ENCODE assay signal across 8 cellular contexts in genomic region chr9:118059520-118060278, GRCh38.
DNase-seq lines count a peak whose midpoint lies in the region; TF ChIP-seq lines count a peak whose summit lies in the region.

No MANE protein-coding gene starts in this region.

- H3K4me3 Mint-ChIP-seq in activated CD4-positive, alpha-beta T cell treated with anti-CD3 and anti-CD28 coated beads, Interleukin-2, amount 10 ng/mL, durations not matched to agents 24 days and 14 days = no peak overlapping the region
- H3K4me3 Mint-ChIP-seq in endothelial cell (ENCODE audit: unreplicated experiment) (no peak overlapping the region), progenitor cell of endocrine pancreas (ENCODE audit: low read depth) (no peak overlapping the region)

- intact Hi-C loops in activated CD4-positive, alpha-beta T cell treated with anti-CD3 and anti-CD28 coated beads, Interleukin-2, amount 10 ng/mL, durations not matched to agents 24 days and 14 days (cut with micrococcal nuclease) = no loop called here

- H3K27me3 Mint-ChIP-seq in activated CD4-positive, alpha-beta T cell treated with anti-CD3 and anti-CD28 coated beads, Interleukin-2, amount 10 ng/mL, durations not matched to agents 24 days and 14 days = no peaks in the 10 kb centered on the region
- H3K27me3 Mint-ChIP-seq in endothelial cell (ENCODE audit: unreplicated experiment) (no peaks in the 10 kb centered on the region), progenitor cell of endocrine pancreas (no peaks in the 10 kb centered on the region)

- peak; percentile 69 for DNase-seq in activated CD4-positive, alpha-beta T cell treated with anti-CD3 and anti-CD28 coated beads, Interleukin-2, amount 10 ng/mL, durations not matched to agents 24 days and 14 days
- no peak for DNase-seq in activated CD4-positive, alpha-beta T cell treated with anti-CD3 and anti-CD28 coated beads for 1 hour
- DNase-seq in NCI-H69 (lab: John Stamatoyannopoulos, UW) (peak; percentile 42), endothelial cell (ENCODE audit: low spot score) (peak; percentile 39), progenitor cell of endocrine pancreas (ENCODE audit: low spot score, unreplicated experiment) (peak; percentile 22), germinal center (ENCODE audit: low spot score) (no peak), GM13976 (ENCODE audit: low spot score) (no peak), COLO829 (ENCODE audit: low spot score) (no peak)

- H3K27ac Mint-ChIP-seq in activated CD4-positive, alpha-beta T cell treated with anti-CD3 and anti-CD28 coated beads, Interleukin-2, amount 10 ng/mL, durations not matched to agents 24 days and 14 days = no peak overlapping the region
- H3K27ac Mint-ChIP-seq in endothelial cell (ENCODE audit: unreplicated experiment) (no peak overlapping the region), progenitor cell of endocrine pancreas (no peak overlapping the region)

- in situ Hi-C loops in GM13976 (cut with MboI; ENCODE audit: low sequenced_read_pairs, unreplicated experiment) = no loop called here

- no peaks in the 10 kb centered on the region for H3K4me1 Mint-ChIP-seq in activated CD4-positive, alpha-beta T cell treated with anti-CD3 and anti-CD28 coated beads, Interleukin-2, amount 10 ng/mL, durations not matched to agents 24 days and 14 days
- H3K4me1 Mint-ChIP-seq in endothelial cell (ENCODE audit: unreplicated experiment) (no peaks in the 10 kb centered on the region), progenitor cell of endocrine pancreas (ENCODE audit: low read depth) (peaks cover 12% of the 10 kb centered on the region)

- H3K9me3 Mint-ChIP-seq in activated CD4-positive, alpha-beta T cell treated with anti-CD3 and anti-CD28 coated beads, Interleukin-2, amount 10 ng/mL, durations not matched to agents 24 days and 14 days = no peaks in the 10 kb centered on the region
- H3K9me3 Mint-ChIP-seq in endothelial cell (ENCODE audit: unreplicated experiment) = no peaks in the 10 kb centered on the region
- peaks cover 3% of the 10 kb centered on the region for H3K9me3 Mint-ChIP-seq in progenitor cell of endocrine pancreas (ENCODE audit: low read depth)

- no peaks in the 10 kb centered on the region for H3K36me3 Mint-ChIP-seq in activated CD4-positive, alpha-beta T cell treated with anti-CD3 and anti-CD28 coated beads, Interleukin-2, amount 10 ng/mL, durations not matched to agents 24 days and 14 days (ENCODE audit: low read depth)
- H3K36me3 Mint-ChIP-seq in endothelial cell (ENCODE audit: low read depth, unreplicated experiment) = no peaks in the 10 kb centered on the region
- no peaks in the 10 kb centered on the region for H3K36me3 Mint-ChIP-seq in progenitor cell of endocrine pancreas (ENCODE audit: insufficient read depth)

- TF ChIP-seq CTCF in endothelial cell (IDR thresholded peaks at IDR 0.05; ENCODE audit: unreplicated experiment) (no peak), progenitor cell of endocrine pancreas (IDR thresholded peaks at IDR 0.05; ENCODE audit: unreplicated experiment) (no peak), GM13976 (IDR thresholded peaks at IDR 0.05; ENCODE audit: borderline replicate concordance, control extremely low read depth, extremely low read depth, insufficient read depth, missing control alignments) (no peak)

Comparison
In these comparisons a context has a peak if more than half of its experiments do, and no peak if none do; other contexts are left out.
1. DNase-seq: peak in activated CD4-positive, alpha-beta T cell treated with anti-CD3 and anti-CD28 coated beads, Interleukin-2, amount 10 ng/mL, durations not matched to agents 24 days and 14 days (single experiment), NCI-H69 (single experiment), endothelial cell (single experiment) and progenitor cell of endocrine pancreas (single experiment); none in activated CD4-positive, alpha-beta T cell treated with anti-CD3 and anti-CD28 coated beads for 1 hour (single experiment), germinal center (single experiment), GM13976 (single experiment) and COLO829 (single experiment).